ENCODE assay signal across 11 cellular contexts in genomic region chr2:100924122-100924519, GRCh38.
DNase-seq lines count a peak whose midpoint lies in the region; ATAC-seq and TF ChIP-seq lines count a peak whose summit lies in the region.
"Had no signal": no experiment of that assay in that cellular context is flagged by ENCODE, and none has a peak within 500 bp of the region (broad histone marks: within the 10 kb centered on the region; RNA-seq: fewer than 3 reads in every experiment).

No MANE protein-coding gene starts in this region.

- peak overlapping the region; percentile 77 for H3K27ac Mint-ChIP-seq in activated CD4-positive, alpha-beta T cell treated with anti-CD3 and anti-CD28 coated beads, Interleukin-2, amount 10 ng/mL, durations not matched to agents 24 days and 14 days

- H3K4me1 ChIP-seq in left lung (peaks cover 5 to 6% of the 10 kb centered on the region in 2 donors), testis (peaks cover 13% of the 10 kb centered on the region)

- TF ChIP-seq POLR2A in testis (IDR thresholded peaks at IDR 0.05) = no peak

- H3K9me3 Mint-ChIP-seq in activated CD4-positive, alpha-beta T cell treated with anti-CD3 and anti-CD28 coated beads, Interleukin-2, amount 10 ng/mL, durations not matched to agents 24 days and 14 days = no peaks in the 10 kb centered on the region

- no peaks in the 10 kb centered on the region for H3K36me3 Mint-ChIP-seq in activated CD4-positive, alpha-beta T cell treated with anti-CD3 and anti-CD28 coated beads, Interleukin-2, amount 10 ng/mL, durations not matched to agents 24 days and 14 days (ENCODE audit: low read depth)

- H3K27ac ChIP-seq in left lung (peak overlapping the region; percentile 68 to 89), testis (peak overlapping the region; percentile 80 to 82)
- H3K27ac ChIP-seq: VCaP had no signal

- WGBS in testis, 2 donors = 63 to 65% methylated on average over 1 of the region's 1 CpG

- H3K4me3 ChIP-seq in left lung = no peak overlapping the region
- H3K4me3 ChIP-seq in testis = no peak overlapping the region

- intact Hi-C loops in activated CD4-positive, alpha-beta T cell treated with anti-CD3 and anti-CD28 coated beads, Interleukin-2, amount 10 ng/mL, durations not matched to agents 24 days and 14 days (cut with micrococcal nuclease) = no loop called here
- intact Hi-C loops in left lung (cut with DNase I) = no loop called here
- intact Hi-C loops in testis (cut with DNase I; ENCODE audit: low total_unique reads) = no loop called here

- ATAC-seq in left lung (peak; percentile 35), GM21381 (IDR thresholded peaks at IDR 0.05; ENCODE audit: unreplicated experiment) (no peak)

- H3K27me3 Mint-ChIP-seq in activated CD4-positive, alpha-beta T cell treated with anti-CD3 and anti-CD28 coated beads, Interleukin-2, amount 10 ng/mL, durations not matched to agents 24 days and 14 days = no peaks in the 10 kb centered on the region

- H3K36me3 ChIP-seq in left lung = peaks cover 0 to 8% of the 10 kb centered on the region in 2 donors
- no peaks in the 10 kb centered on the region for H3K36me3 ChIP-seq in testis (ENCODE audit: low read depth, missing control alignments)

- peaks cover 3% of the 10 kb centered on the region for H3K4me1 Mint-ChIP-seq in activated CD4-positive, alpha-beta T cell treated with anti-CD3 and anti-CD28 coated beads, Interleukin-2, amount 10 ng/mL, durations not matched to agents 24 days and 14 days

- DNase-seq in activated CD4-positive, alpha-beta T cell treated with anti-CD3 and anti-CD28 coated beads, Interleukin-2, amount 10 ng/mL, durations not matched to agents 24 days and 14 days = no peak
- no peak for DNase-seq in activated CD4-positive, alpha-beta T cell treated with anti-CD3 and anti-CD28 coated beads, Interleukin-2, amount 50 U/mL, for 1 hour
- DNase-seq in amniotic epithelial cell (ENCODE audit: low read depth) (peak; percentile 61), left lung (no peak), testis (peak; percentile 28), NAMALWA (ENCODE audit: low spot score) (no peak), glomerular visceral epithelial cell (ENCODE audit: extremely low spot score) (no peak)
- DNase-seq: NCI-H2029 treated with DMSO at 0.1 percent for 48 hours, occipital lobe had no signal

- H3K4me3 Mint-ChIP-seq in activated CD4-positive, alpha-beta T cell treated with anti-CD3 and anti-CD28 coated beads, Interleukin-2, amount 10 ng/mL, durations not matched to agents 24 days and 14 days = no peak overlapping the region

- TF ChIP-seq CTCF in left lung (IDR thresholded peaks at IDR 0.05) = no peak
- no peak for TF ChIP-seq CTCF in testis (IDR thresholded peaks at IDR 0.05)

- H3K9me3 ChIP-seq in left lung (no peaks in the 10 kb centered on the region), testis (no peaks in the 10 kb centered on the region)

- no peaks in the 10 kb centered on the region for H3K27me3 ChIP-seq in left lung
- no peaks in the 10 kb centered on the region for H3K27me3 ChIP-seq in testis

Comparison
In these comparisons a context has a peak if more than half of its experiments do, and no peak if none do; other contexts are left out.
1. DNase-seq: peak in amniotic epithelial cell (single experiment) and testis (single experiment); none in activated CD4-positive, alpha-beta T cell treated with anti-CD3 and anti-CD28 coated beads, Interleukin-2, amount 10 ng/mL, durations not matched to agents 24 days and 14 days (single experiment), activated CD4-positive, alpha-beta T cell treated with anti-CD3 and anti-CD28 coated beads, Interleukin-2, amount 50 U/mL, for 1 hour (single experiment), left lung (0 of 2), NAMALWA (single experiment) and glomerular visceral epithelial cell (single experiment).